Comparison of ENCODE assay signal across 32 cellular contexts in the genomic region with DNA sequence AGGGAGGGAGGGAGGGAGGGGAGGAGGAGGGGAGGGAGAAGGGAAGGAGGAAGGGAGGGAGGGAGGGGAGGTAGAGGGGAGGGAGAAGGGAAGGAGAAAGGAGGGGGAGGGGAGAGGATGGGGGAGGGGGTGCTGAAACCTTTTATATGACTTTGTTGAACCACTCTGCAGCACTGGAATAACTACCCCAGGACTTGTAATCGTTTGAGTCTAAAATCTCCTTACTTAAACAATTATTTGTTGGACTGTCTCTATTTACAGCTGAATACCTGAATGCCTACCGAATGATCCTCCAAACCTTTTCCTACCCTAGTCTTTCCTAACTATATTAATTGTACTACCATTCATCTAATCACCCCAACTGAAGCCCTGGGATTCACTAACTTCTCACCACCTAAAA.
"Had no signal": no experiment of that assay in that cellular context is flagged by ENCODE, and none has a peak within 500 bp of the region (broad histone marks: within the 10 kb centered on the region; RNA-seq: fewer than 3 reads in every experiment).

No MANE protein-coding gene starts in this region.

- H3K4me1 ChIP-seq: SJCRH30 had no signal

- H3K4me1 Mint-ChIP-seq: T-cell had no signal

- H2AFZ ChIP-seq: PC-9 had no signal

- H3K27ac ChIP-seq: PC-9, RWPE1, SJCRH30, SK-N-MC had no signal

- H3K4me3 Mint-ChIP-seq: T-cell had no signal

- FAIRE-seq: RCC 7860 had no signal

- H3K9me3 ChIP-seq: SJCRH30 had no signal

- H3K9me3 Mint-ChIP-seq: T-cell had no signal

- H3K4me2 ChIP-seq: PC-9 had no signal

- ATAC-seq: Panc1, Right ventricle myocardium inferior, SK-N-SH treated with all-trans-retinoic acid at 6 μM for 48 hours, T-cell had no signal

- H3K27ac Mint-ChIP-seq: T-cell had no signal

- H3K36me3 Mint-ChIP-seq: T-cell had no signal

- H3K36me3 ChIP-seq: MG63 had no signal

- H3K27me3 ChIP-seq: MG63, SJCRH30 had no signal

- DNase-seq: Kasumi-1, MG63, MV-4-11, NCI-H1092, NCI-H1105, NCI-H1417 treated with DMSO at 0.1 percent for 48 hours, NCI-H1436 treated with DMSO at 0.1 percent for 48 hours, NCI-H1694 treated with DMSO at 0.1 percent for 48 hours, NCI-H187 treated with DMSO at 0.1 percent for 48 hours, NCI-H2029, NCI-H2081, NCI-H2171 treated with DMSO at 0.1 percent for 48 hours, NCI-H2227 treated with DMSO at 0.1 percent for 48 hours, NCI-H345, NCI-H446, NCI-H510A, NCI-H524, NCI-H526, NCI-H69, NCI-H748 treated with DMSO at 0.1 percent for 48 hours, NCI-H82, PC-9, SHP77, SIG-M5, SJCRH30, T-cell had no signal

- H3K4me3 ChIP-seq: MG63, PC-9, SJCRH30, SK-N-MC had no signal
